In genomic region chr13:113854238-113855011, GRCh38 we compare ENCODE assay signal across 9 cellular contexts. TPM values are rescaled to one million over a fixed set of nuclear protein-coding genes. Genes with fewer than 3 reads are reported as not detected.
A peak's percentile ranks its signal among the peaks of the same experiment; 100 is the strongest.
DNase-seq lines count a peak whose midpoint lies in the region; ATAC-seq and TF ChIP-seq lines count a peak whose summit lies in the region.
"Had no signal": no experiment of that assay in that cellular context is flagged by ENCODE, and none has a peak within 500 bp of the region (broad histone marks: within the 10 kb centered on the region; RNA-seq: fewer than 3 reads in every experiment).

No MANE protein-coding gene starts in this region.

- H3K36me3 ChIP-seq in urinary bladder (ENCODE audit: insufficient read depth) = no peaks in the 10 kb centered on the region

- no peak overlapping the region for H3K4me3 Mint-ChIP-seq in activated T-cell treated with anti-CD3 and anti-CD28 coated beads, Interleukin-2, amount 50 U/mL, for 4 hours
- H3K4me3 Mint-ChIP-seq in brain (peak overlapping the region in 1 of 5 experiments; percentile 1), endothelial cell (ENCODE audit: unreplicated experiment) (no peak overlapping the region)

- no peak for DNase-seq in activated T-cell treated with anti-CD3 and anti-CD28 coated beads, Interleukin-2, amount 50 U/mL, for 4 hours
- no peak for DNase-seq in activated T-cell treated with anti-CD3 and anti-CD28 coated beads, Interleukin-2, amount 50 U/mL, for 1 hour
- DNase-seq in midbrain (lab: John Stamatoyannopoulos, UW) (peak; percentile 26), activated gamma-delta T cell (lab: John Stamatoyannopoulos, UW) (no peak), NCI-H2107 treated with DMSO at 0.1 percent for 48 hours (lab: John Stamatoyannopoulos, UW; ENCODE audit: unreplicated experiment) (no peak), endothelial cell (ENCODE audit: low spot score) (no peak)

- TF ChIP-seq CTCF in brain (conservative IDR thresholded peaks at IDR 0.05) (no peak), endothelial cell (IDR thresholded peaks at IDR 0.05; ENCODE audit: unreplicated experiment) (no peak)

- no peak overlapping the region for H3K4me3 ChIP-seq in urinary bladder (ENCODE audit: low read depth, low read length)

- H3K4me1 ChIP-seq in urinary bladder (ENCODE audit: insufficient read depth) = peaks cover 4% of the 10 kb centered on the region

- peaks cover 18% of the 10 kb centered on the region for H3K4me1 Mint-ChIP-seq in activated T-cell treated with anti-CD3 and anti-CD28 coated beads, Interleukin-2, amount 50 U/mL, for 4 hours (ENCODE audit: low read depth)
- H3K4me1 Mint-ChIP-seq in brain (peaks cover 53% of the 10 kb centered on the region), endothelial cell (ENCODE audit: unreplicated experiment) (peaks cover 21% of the 10 kb centered on the region)

- H3K27ac Mint-ChIP-seq in brain (peak overlapping the region in 4 of 5 experiments; percentile 40 to 94 (median 62)), endothelial cell (ENCODE audit: unreplicated experiment) (no peak overlapping the region)

- 29% methylated on average over 31 of the region's 31 CpGs for WGBS in urinary bladder

- peak; percentile 36 to 46 for ATAC-seq in activated T-cell treated with anti-CD3 and anti-CD28 coated beads, Interleukin-2, amount 50 U/mL, for 4 hours
- ATAC-seq: activated CD4-positive, CD25-positive, alpha-beta regulatory T cell treated with anti-CD3 and anti-CD28 coated beads, Interleukin-2, amount 50 U/mL, for 24 hours had no signal

- no peaks in the 10 kb centered on the region for H3K9me3 Mint-ChIP-seq in activated T-cell treated with anti-CD3 and anti-CD28 coated beads, Interleukin-2, amount 50 U/mL, for 4 hours
- H3K9me3 Mint-ChIP-seq in brain = peaks cover 0 to 3% (median 0%) of the 10 kb centered on the region in 5 experiments
- H3K9me3 Mint-ChIP-seq in endothelial cell (ENCODE audit: unreplicated experiment) = no peaks in the 10 kb centered on the region

- H3K36me3 Mint-ChIP-seq in activated T-cell treated with anti-CD3 and anti-CD28 coated beads, Interleukin-2, amount 50 U/mL, for 4 hours (ENCODE audit: insufficient read depth) = no peaks in the 10 kb centered on the region
- H3K36me3 Mint-ChIP-seq in brain (peaks cover 3% of the 10 kb centered on the region), endothelial cell (ENCODE audit: low read depth, unreplicated experiment) (peaks cover 2% of the 10 kb centered on the region)

- H3K27me3 Mint-ChIP-seq in activated T-cell treated with anti-CD3 and anti-CD28 coated beads, Interleukin-2, amount 50 U/mL, for 4 hours (ENCODE audit: low read depth) = peaks cover 5% of the 10 kb centered on the region
- no peaks in the 10 kb centered on the region for H3K27me3 Mint-ChIP-seq in brain
- H3K27me3 Mint-ChIP-seq in endothelial cell (ENCODE audit: unreplicated experiment) = peaks cover 7% of the 10 kb centered on the region

- H3K27ac ChIP-seq in urinary bladder (ENCODE audit: low read depth) = peak overlapping the region; percentile 55

RNA-seq across cellular contexts. Expression of gene GAS6, which starts 9.5 kb away (rescaled TPM):
- total RNA-seq in activated T-cell treated with anti-CD3 and anti-CD28 coated beads, Interleukin-2, amount 50 U/mL, for 4 hours = under 1 TPM; 0.61 to 0.84 (median 0.71) TPM
- 43.7 TPM for polyA plus RNA-seq in brain (ENCODE audit: insufficient read depth, low read depth, low replicate concordance)
- total RNA-seq in urinary bladder = 55.1 TPM
- 327 TPM for polyA plus RNA-seq in urinary bladder
- 19.8 TPM for total RNA-seq in endothelial cell (ENCODE audit: unreplicated experiment)

Comparison
In these comparisons a context has a peak if more than half of its experiments do, and no peak if none do; other contexts are left out.
1. RNA of gene GAS6, which starts 9.5 kb away (total RNA-seq): 55.1 TPM in urinary bladder (single experiment) and 19.8 TPM in endothelial cell (single experiment); 0.61 to 0.84 TPM in activated T-cell treated with anti-CD3 and anti-CD28 coated beads, Interleukin-2, amount 50 U/mL, for 4 hours; every median in the first group is over 10 times any median in the second.